Comparison of ENCODE assay signal across 8 cellular contexts in the genomic region with DNA sequence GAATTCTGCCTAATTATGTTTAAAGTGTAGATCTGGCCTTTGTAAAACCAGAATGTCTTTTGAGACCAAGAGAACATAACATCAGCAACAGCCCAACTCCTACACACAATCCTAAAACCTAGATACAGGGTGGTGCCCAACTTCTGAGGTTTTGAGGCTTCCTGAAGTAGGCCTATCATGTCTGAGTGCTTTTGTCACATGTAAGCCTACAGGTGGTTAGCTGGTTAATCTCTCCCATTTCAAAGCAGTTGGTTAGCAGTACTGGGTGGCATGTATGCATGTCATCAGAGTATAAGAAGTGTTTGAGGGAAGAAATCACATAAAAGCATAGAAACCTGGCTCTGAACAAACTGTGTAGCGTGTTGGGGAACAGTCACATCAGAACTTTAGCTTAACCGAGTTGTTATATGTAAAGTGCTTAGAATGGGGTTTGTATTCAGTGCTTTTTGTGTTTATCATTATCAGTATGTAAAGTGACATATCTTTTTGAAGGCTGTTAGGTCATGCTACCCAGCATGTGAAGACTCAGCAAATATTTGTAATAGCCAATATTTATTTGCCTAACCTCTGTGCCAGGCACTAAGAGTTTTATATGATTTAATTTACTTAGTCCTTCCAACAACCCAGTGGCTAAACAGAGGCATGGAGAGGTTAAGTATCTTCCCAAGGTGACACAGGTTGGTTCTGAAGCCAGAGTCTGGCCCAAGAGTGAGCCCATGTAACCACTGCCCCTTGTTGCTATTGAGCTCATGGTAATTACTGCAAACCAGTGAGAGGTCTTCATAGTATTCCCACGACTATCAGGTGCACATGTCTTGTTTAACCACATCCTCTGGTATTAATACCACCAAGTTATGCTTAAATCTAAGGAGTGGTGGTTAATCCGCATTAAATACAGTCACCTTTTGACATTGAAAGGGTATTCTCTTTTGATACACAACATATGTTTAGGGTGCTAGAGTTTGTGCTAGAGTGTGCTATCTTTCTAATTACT. TPM values are rescaled to one million over a fixed set of nuclear protein-coding genes. Genes with fewer than 3 reads are reported as not detected.
A peak's percentile ranks its signal among the peaks of the same experiment; 100 is the strongest.
DNase-seq lines count a peak whose midpoint lies in the region; ATAC-seq and TF ChIP-seq lines count a peak whose summit lies in the region.

No MANE protein-coding gene starts in this region.

- peak overlapping the region; percentile 14 for H3K4me3 ChIP-seq in GM08714 (ENCODE audit: low read length)
- H3K4me3 ChIP-seq in HCT116 (replicated peaks in 1 of 2; ENCODE audit: low read depth in 1 of 2, low read length in 2 of 2) = no peak overlapping the region
- peak overlapping the region in 57 of 59 donors; percentile 16 to 99 (median 95) for H3K4me3 ChIP-seq in dorsolateral prefrontal cortex

- no TSS peak for BruUV-seq in HCT116 (replicated peaks; lab: Mats Ljungman, UMichigan)

- POLR2A ChIA-PET in HCT116 (lab: Charles Lee) = no interaction called here

- DNase-seq in HCT116 (ENCODE audit: low read depth, low spot score) = no peak
- DNase-seq in T-helper 1 cell = peak in 4 of 5 donors; percentile 40 to 87 (median 54)
- DNase-seq in dorsolateral prefrontal cortex = no peak
- DNase-seq in stimulated activated CD4-positive, alpha-beta T cell treated with anti-CD3 and anti-CD28 coated beads, Interleukin-2, amount 100 ng/mL, for 4 hours (ENCODE audit: low read depth) = peak; percentile 49
- DNase-seq in cortex of kidney (lab: John Stamatoyannopoulos, UW) = no peak
- DNase-seq in pons (ENCODE audit: low spot score) = no peak
- DNase-seq in SW 1271 (lab: John Stamatoyannopoulos, UW) = no peak

- ATAC-seq in HCT116 = no peak

- TF ChIP-seq CTCF in HCT116 (IDR thresholded peaks at IDR 0.05 in 2 of 3, conservative IDR thresholded peaks at IDR 0.05 in 1 of 3; ENCODE audit: borderline replicate concordance in 1 of 3, insufficient read depth in 1 of 3, low read depth in 2 of 3, low read length in 2 of 3) (no peak), dorsolateral prefrontal cortex (IDR thresholded peaks at IDR 0.05 in 54 of 56, conservative IDR thresholded peaks at IDR 0.05 in 2 of 56; ENCODE audit: low read depth in 1 of 56, partially characterized antibody in 56 of 56) (no peak)

- no peak overlapping the region for H3K9ac ChIP-seq in HCT116 (ENCODE audit: low read length)

- no peaks in the 10 kb centered on the region for H4K20me1 ChIP-seq in HCT116 (ENCODE audit: insufficient read depth)

- no peaks in the 10 kb centered on the region for H3K9me3 ChIP-seq in HCT116 (ENCODE audit: control insufficient read depth in 1 of 2, insufficient read depth in 1 of 2, low read depth in 1 of 2, low read length in 2 of 2)

- no peak overlapping the region for H3K27ac ChIP-seq in HCT116 (ENCODE audit: low read depth, low read length)
- H3K27ac ChIP-seq in dorsolateral prefrontal cortex = peak overlapping the region in 37 of 59 donors; percentile 8 to 99 (median 41)

- no peaks in the 10 kb centered on the region for H3K9me2 ChIP-seq in HCT116 (ENCODE audit: insufficient read depth)

- RAD21 ChIA-PET in HCT116 (lab: Charles Lee; ENCODE audit: low non-redundant PET in 1 of 2, low total read pairs in 2 of 2, uncharacterized antibody in 2 of 2, unreplicated experiment in 2 of 2) = no interaction called here

- intact Hi-C loops in HCT116 (cut with micrococcal nuclease) (no loop called here), dorsolateral prefrontal cortex (cut with DNase I) (no loop called here)

- CTCF ChIA-PET in HCT116 (lab: Charles Lee) = no interaction called here

- H3K4me1 ChIP-seq in HCT116 (ENCODE audit: control insufficient read depth in 1 of 2, insufficient read depth in 2 of 2, low read length in 2 of 2) = peaks cover 29 to 62% of the 10 kb centered on the region in 2 experiments

- no peaks in the 10 kb centered on the region for H3K27me3 ChIP-seq in HCT116 (ENCODE audit: insufficient read depth, low read length)
- H3K27me3 ChIP-seq in dorsolateral prefrontal cortex = no peaks in the 10 kb centered on the region

- peaks cover 33% of the 10 kb centered on the region for H3K79me2 ChIP-seq in HCT116 (ENCODE audit: insufficient read depth, low read length)

- no peak overlapping the region for H2AFZ ChIP-seq in HCT116 (ENCODE audit: low read depth, low read length, poor library complexity, severe bottlenecking)

- H3K36me3 ChIP-seq in HCT116 (ENCODE audit: control insufficient read depth in 1 of 2, insufficient read depth in 2 of 2, low read length in 2 of 2) = no peaks in the 10 kb centered on the region

- no peak for TF ChIP-seq RAD21 in HCT116 (IDR thresholded peaks at IDR 0.05; ENCODE audit: low read depth)

- peak overlapping the region; percentile 86; the same call in 1 of the 2 replicates for H3K4me2 ChIP-seq in HCT116 (ENCODE audit: low read length)

- TF ChIP-seq POLR2A in HCT116 (IDR thresholded peaks at IDR 0.05; ENCODE audit: borderline replicate concordance, extremely low read depth, insufficient read depth, insufficient read length) = no peak

TF ChIP-seq in HCT116, 20 proteins besides CTCF, POLR2A, EP300 and RAD21:
- TF ChIP-seq ELF1 (IDR thresholded peaks at IDR 0.05; ENCODE audit: borderline replicate concordance, low read depth) = no peak
- no peak for TF ChIP-seq POLR2AphosphoS5 (IDR thresholded peaks at IDR 0.05; ENCODE audit: low read depth, low read length)
- no peak for TF ChIP-seq SIN3A (IDR thresholded peaks at IDR 0.05; ENCODE audit: low read depth)
- no peak for TF ChIP-seq ZFX (IDR thresholded peaks at IDR 0.05)
- no peak for TF ChIP-seq SRF (IDR thresholded peaks at IDR 0.05; ENCODE audit: low read depth)
- TF ChIP-seq FOSL1 (IDR thresholded peaks at IDR 0.05; ENCODE audit: low read depth) = no peak
- TF ChIP-seq JUND (IDR thresholded peaks at IDR 0.05) = no peak
- no peak for TF ChIP-seq ZNF274 (IDR thresholded peaks at IDR 0.05; ENCODE audit: low read depth, low read length)
- TF ChIP-seq SP1 (IDR thresholded peaks at IDR 0.05; ENCODE audit: low read depth) = no peak
- TF ChIP-seq REST (IDR thresholded peaks at IDR 0.05; ENCODE audit: low read depth) = no peak
- TF ChIP-seq YY1 (IDR thresholded peaks at IDR 0.05; ENCODE audit: extremely low read depth, insufficient replicate concordance, low read depth, low read length) = no peak
- TF ChIP-seq, protein P1, sequence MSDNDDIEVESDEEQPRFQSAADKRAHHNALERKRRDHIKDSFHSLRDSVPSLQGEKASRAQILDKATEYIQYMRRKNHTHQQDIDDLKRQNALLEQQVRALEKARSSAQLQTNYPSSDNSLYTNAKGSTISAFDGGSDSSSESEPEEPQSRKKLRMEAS (IDR thresholded peaks at IDR 0.05) = no peak
TF ChIP-seq in HCT116: peak in this region for 0.

RNA-seq across cellular contexts. Expression of gene ADD3, which starts 2.6 kb away (rescaled TPM):
- 41.1 TPM for total RNA-seq in HCT116 (2021; ENCODE audit: unreplicated experiment)
- polyA plus RNA-seq in HCT116 (2012) = 29.7 and 37.2 TPM in 2 replicates
- total RNA-seq in dorsolateral prefrontal cortex = 100 to 1,000 TPM; 171 to 457 (median 267) TPM

Comparison
In these comparisons a context has a peak if more than half of its experiments do, and no peak if none do; other contexts are left out.
1. H3K4me3 ChIP-seq: peak in GM08714 (single experiment) and dorsolateral prefrontal cortex (57 of 59); none in HCT116 (0 of 2).
2. DNase-seq: peak in T-helper 1 cell (4 of 5) and stimulated activated CD4-positive, alpha-beta T cell treated with anti-CD3 and anti-CD28 coated beads, Interleukin-2, amount 100 ng/mL, for 4 hours (single experiment); none in HCT116 (single experiment), dorsolateral prefrontal cortex (0 of 10), cortex of kidney (single experiment), pons (single experiment) and SW 1271 (0 of 2).